8 cellular contexts compared by ENCODE assay signal in the genomic region with DNA sequence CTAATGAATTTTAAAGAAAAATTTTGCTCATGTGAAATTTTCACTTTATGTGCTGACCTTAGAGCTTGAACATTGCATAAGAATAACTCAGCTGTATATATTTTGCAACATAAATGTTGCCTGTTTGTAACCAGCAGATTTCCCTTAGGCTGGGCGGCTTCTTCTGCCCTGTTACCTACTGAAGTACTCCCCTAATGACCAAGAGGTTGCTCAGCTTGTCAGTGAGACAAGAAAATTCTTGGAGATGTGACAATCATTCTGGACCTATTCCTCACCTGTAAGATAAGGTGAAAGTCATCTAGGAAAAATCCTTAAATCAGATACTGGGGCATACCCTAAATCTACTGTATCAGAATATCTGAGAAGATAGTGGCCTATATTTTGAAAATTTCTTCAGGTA.
"Had no signal": no experiment of that assay in that cellular context is flagged by ENCODE, and none has a peak within 500 bp of the region (broad histone marks: within the 10 kb centered on the region; RNA-seq: fewer than 3 reads in every experiment).

No MANE protein-coding gene starts in this region.

- ATAC-seq: GM23338, HepG2 had no signal

- FAIRE-seq: H1, H54, HepG2 had no signal

- H3K27ac ChIP-seq: HL-60 had no signal

- H3K4me3 ChIP-seq: GM23338 had no signal

- H2AFZ ChIP-seq: GM23338 had no signal

- DNase-seq: H9, HCEC 1CT, KBM-7 had no signal

- H3K4me2 ChIP-seq: GM23338 had no signal
